In genomic region chr2:200419325-200419724, GRCh38 we compare ENCODE assay signal across 14 cellular contexts.
"Had no signal": no experiment of that assay in that cellular context is flagged by ENCODE, and none has a peak within 500 bp of the region (broad histone marks: within the 10 kb centered on the region; RNA-seq: fewer than 3 reads in every experiment).

No MANE protein-coding gene starts in this region.

- H3K4me3 Mint-ChIP-seq: naive thymus-derived CD4-positive, alpha-beta T cell; nephron progenitor cell had no signal

- H3K27ac Mint-ChIP-seq: naive thymus-derived CD4-positive, alpha-beta T cell had no signal

- ATAC-seq: gastrocnemius medialis; left lobe of liver; naive thymus-derived CD4-positive, alpha-beta T cell; right cardiac atrium had no signal

- DNase-seq: effector CD8-positive, alpha-beta T cell; gastrocnemius medialis; glutamatergic neuron; islet precursor cell; mammary epithelial cell; naive thymus-derived CD4-positive, alpha-beta T cell; nephron progenitor cell; nucleus accumbens; ovary; right cardiac atrium; stimulated activated CD4-positive, alpha-beta T cell treated with anti-CD3 and anti-CD28 coated beads, Interleukin-2, amount 100 ng/mL, for 48 hours; stimulated activated naive CD4-positive, alpha-beta T cell treated with Interleukin-2 at 50 U/mL for 16 hours; trophoblast cell had no signal

- H3K27me3 Mint-ChIP-seq: naive thymus-derived CD4-positive, alpha-beta T cell had no signal

- H3K9me3 Mint-ChIP-seq: naive thymus-derived CD4-positive, alpha-beta T cell; nephron progenitor cell had no signal
